In genomic region chr11:117281869-117282268, GRCh38 we compare ENCODE assay signal across 1 cellular context.
TF ChIP-seq lines count a peak whose summit lies in the region.

No MANE protein-coding gene starts in this region.

TF ChIP-seq in K562, 482 proteins besides CTCF, POLR2A, EP300 and RAD21:
- no peak for TF ChIP-seq ELK1 (CRISPR knock-in tag; IDR thresholded peaks at IDR 0.05)
